ENCODE assay signal across 1 cellular context in the genomic region with DNA sequence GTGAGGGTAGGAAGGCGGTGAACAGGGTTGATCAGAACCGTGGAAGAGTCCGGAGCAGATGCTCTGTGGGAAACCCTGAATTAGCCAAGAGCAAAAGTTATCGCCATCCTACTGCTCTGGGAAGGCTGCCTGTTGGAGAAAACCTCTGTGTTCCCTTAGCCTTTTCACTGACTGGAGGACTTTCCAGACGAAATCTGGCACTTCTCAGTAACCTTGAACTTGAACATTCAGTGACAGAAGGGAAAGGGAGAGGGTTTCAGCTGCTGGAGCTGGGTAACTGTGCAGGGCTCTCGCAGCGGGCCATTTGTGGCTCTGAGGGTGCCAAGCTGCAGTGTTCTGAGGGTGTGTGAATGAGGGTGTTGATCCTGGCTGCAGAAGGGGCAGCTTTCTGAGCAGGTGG.
TF ChIP-seq lines count a peak whose summit lies in the region.

No MANE protein-coding gene starts in this region.

TF ChIP-seq in GM23338, 12 proteins besides CTCF, POLR2A, EP300 and RAD21 (continued from another document):
- TF ChIP-seq ZNF331 (CRISPR knock-in tag; IDR thresholded peaks at IDR 0.05; ENCODE audit: low read depth) (no peak), NANOG (IDR thresholded peaks at IDR 0.05; ENCODE audit: borderline replicate concordance) (no peak), CREB1 (CRISPR knock-in tag; IDR thresholded peaks at IDR 0.05; ENCODE audit: low read depth) (no peak), EZH2phosphoT487 (IDR thresholded peaks at IDR 0.05; ENCODE audit: unreplicated experiment) (no peak), EZH2 (IDR thresholded peaks at IDR 0.05; ENCODE audit: low read depth, unreplicated experiment) (no peak), STAT1 (IDR thresholded peaks at IDR 0.05; ENCODE audit: unreplicated experiment) (no peak)
- TF ChIP-seq, protein P1, sequence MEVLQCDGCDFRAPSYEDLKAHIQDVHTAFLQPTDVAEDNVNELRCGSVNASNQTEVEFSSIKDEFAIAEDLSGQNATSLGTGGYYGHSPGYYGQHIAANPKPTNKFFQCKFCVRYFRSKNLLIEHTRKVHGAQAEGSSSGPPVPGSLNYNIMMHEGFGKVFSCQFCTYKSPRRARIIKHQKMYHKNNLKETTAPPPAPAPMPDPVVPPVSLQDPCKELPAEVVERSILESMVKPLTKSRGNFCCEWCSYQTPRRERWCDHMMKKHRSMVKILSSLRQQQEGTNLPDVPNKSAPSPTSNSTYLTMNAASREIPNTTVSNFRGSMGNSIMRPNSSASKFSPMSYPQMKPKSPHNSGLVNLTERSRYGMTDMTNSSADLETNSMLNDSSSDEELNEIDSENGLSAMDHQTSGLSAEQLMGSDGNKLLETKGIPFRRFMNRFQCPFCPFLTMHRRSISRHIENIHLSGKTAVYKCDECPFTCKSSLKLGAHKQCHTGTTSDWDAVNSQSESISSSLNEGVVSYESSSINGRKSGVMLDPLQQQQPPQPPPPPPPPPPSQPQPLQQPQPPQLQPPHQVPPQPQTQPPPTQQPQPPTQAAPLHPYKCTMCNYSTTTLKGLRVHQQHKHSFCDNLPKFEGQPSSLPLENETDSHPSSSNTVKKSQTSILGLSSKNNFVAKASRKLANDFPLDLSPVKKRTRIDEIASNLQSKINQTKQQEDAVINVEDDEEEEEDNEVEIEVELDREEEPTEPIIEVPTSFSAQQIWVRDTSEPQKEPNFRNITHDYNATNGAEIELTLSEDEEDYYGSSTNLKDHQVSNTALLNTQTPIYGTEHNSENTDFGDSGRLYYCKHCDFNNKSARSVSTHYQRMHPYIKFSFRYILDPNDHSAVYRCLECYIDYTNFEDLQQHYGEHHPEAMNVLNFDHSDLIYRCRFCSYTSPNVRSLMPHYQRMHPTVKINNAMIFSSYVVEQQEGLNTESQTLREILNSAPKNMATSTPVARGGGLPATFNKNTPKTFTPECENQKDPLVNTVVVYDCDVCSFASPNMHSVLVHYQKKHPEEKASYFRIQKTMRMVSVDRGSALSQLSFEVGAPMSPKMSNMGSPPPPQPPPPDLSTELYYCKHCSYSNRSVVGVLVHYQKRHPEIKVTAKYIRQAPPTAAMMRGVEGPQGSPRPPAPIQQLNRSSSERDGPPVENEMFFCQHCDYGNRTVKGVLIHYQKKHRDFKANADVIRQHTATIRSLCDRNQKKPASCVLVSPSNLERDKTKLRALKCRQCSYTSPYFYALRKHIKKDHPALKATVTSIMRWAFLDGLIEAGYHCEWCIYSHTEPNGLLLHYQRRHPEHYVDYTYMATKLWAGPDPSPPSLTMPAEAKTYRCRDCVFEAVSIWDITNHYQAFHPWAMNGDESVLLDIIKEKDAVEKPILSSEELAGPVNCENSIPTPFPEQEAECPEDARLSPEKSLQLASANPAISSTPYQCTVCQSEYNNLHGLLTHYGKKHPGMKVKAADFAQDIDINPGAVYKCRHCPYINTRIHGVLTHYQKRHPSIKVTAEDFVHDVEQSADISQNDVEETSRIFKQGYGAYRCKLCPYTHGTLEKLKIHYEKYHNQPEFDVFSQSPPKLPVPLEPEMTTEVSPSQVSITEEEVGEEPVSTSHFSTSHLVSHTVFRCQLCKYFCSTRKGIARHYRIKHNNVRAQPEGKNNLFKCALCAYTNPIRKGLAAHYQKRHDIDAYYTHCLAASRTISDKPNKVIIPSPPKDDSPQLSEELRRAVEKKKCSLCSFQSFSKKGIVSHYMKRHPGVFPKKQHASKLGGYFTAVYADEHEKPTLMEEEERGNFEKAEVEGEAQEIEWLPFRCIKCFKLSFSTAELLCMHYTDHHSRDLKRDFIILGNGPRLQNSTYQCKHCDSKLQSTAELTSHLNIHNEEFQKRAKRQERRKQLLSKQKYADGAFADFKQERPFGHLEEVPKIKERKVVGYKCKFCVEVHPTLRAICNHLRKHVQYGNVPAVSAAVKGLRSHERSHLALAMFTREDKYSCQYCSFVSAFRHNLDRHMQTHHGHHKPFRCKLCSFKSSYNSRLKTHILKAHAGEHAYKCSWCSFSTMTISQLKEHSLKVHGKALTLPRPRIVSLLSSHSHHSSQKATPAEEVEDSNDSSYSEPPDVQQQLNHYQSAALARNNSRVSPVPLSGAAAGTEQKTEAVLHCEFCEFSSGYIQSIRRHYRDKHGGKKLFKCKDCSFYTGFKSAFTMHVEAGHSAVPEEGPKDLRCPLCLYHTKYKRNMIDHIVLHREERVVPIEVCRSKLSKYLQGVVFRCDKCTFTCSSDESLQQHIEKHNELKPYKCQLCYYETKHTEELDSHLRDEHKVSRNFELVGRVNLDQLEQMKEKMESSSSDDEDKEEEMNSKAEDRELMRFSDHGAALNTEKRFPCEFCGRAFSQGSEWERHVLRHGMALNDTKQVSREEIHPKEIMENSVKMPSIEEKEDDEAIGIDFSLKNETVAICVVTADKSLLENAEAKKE (CRISPR knock-in tag; IDR thresholded peaks at IDR 0.05) = no peak
TF ChIP-seq in GM23338: peak in this region for 0.
